19 cellular contexts compared by ENCODE assay signal in genomic region chr12:110203546-110203945, GRCh38.
DNase-seq lines count a peak whose midpoint lies in the region; ATAC-seq, FAIRE-seq and TF ChIP-seq lines count a peak whose summit lies in the region.
"Had no signal": no experiment of that assay in that cellular context is flagged by ENCODE, and none has a peak within 500 bp of the region (broad histone marks: within the 10 kb centered on the region; RNA-seq: fewer than 3 reads in every experiment).

No MANE protein-coding gene starts in this region.

- H3K9ac ChIP-seq in neural progenitor cell, result no peak overlapping the region

- WGBS in transverse colon (ENCODE audit: low coverage in 1 of 2), 2 donors, result 93 to 100% methylated on average over 2 of the region's 2 CpGs

- no peaks in the 10 kb centered on the region for H3K79me2 ChIP-seq in neural progenitor cell (ENCODE audit: low read depth)

- FAIRE-seq in frontal cortex (lab: Jason Lieb, UNC), result peak; percentile 45

- intact Hi-C loops in transverse colon (cut with DNase I; ENCODE audit: low total_unique reads), result no loop called here

- CTCF ChIA-PET in activated CD4-positive, alpha-beta T cell treated with anti-CD3 and anti-CD28 coated beads, Interleukin-2, amount 10 ng/mL, durations not matched to agents 7 days and 5 days (lab: Charles Lee), result no interaction called here

- no peaks in the 10 kb centered on the region for H4K20me1 ChIP-seq in neural progenitor cell (ENCODE audit: low read depth)

- no peaks in the 10 kb centered on the region for H3K27me3 ChIP-seq in neural progenitor cell
- no peaks in the 10 kb centered on the region for H3K27me3 ChIP-seq in transverse colon
- H3K27me3 ChIP-seq: MG63 had no signal

- H3K36me3 ChIP-seq in neural progenitor cell (peaks cover 7% of the 10 kb centered on the region), transverse colon (peaks cover 0 to 10% (median 0%) of the 10 kb centered on the region in 4 donors)

- DNase-seq in activated CD4-positive, alpha-beta T cell treated with anti-CD3 and anti-CD28 coated beads, Interleukin-2, amount 10 ng/mL, durations not matched to agents 7 days and 5 days, result no peak
- DNase-seq in activated CD4-positive, alpha-beta T cell treated with anti-CD3 and anti-CD28 coated beads, Interleukin-2, amount 50 U/mL, for 1 hour, result no peak
- DNase-seq in frontal cortex (ENCODE audit: low spot score in 2 of 2) (no peak), neural progenitor cell (ENCODE audit: low spot score) (no peak), transverse colon (no peak), germinal center (ENCODE audit: low spot score) (no peak), SHP77 treated with DMSO at 0.1 percent for 48 hours (lab: John Stamatoyannopoulos, UW) (no peak)
- DNase-seq: 8988T; CD4-positive, alpha-beta memory T cell; DMS79; H9; MG63; NCI-H1092; NCI-H2081 treated with DMSO at 0.1 percent for 48 hours; NCI-H510A treated with DMSO at 0.1 percent for 48 hours; NCI-H82; PC-3 had no signal

- H3K4me3 ChIP-seq in neural progenitor cell (no peak overlapping the region), transverse colon (no peak overlapping the region)
- H3K4me3 ChIP-seq: MG63 had no signal

- no peak overlapping the region for H3K4me3 Mint-ChIP-seq in activated CD4-positive, alpha-beta T cell treated with anti-CD3 and anti-CD28 coated beads, Interleukin-2, amount 10 ng/mL, durations not matched to agents 7 days and 5 days
- no peak overlapping the region for H3K4me3 Mint-ChIP-seq in neural progenitor cell
- H3K4me3 Mint-ChIP-seq: CD4-positive, alpha-beta memory T cell; H9 had no signal

- H3K9me3 ChIP-seq in neural progenitor cell (ENCODE audit: low read depth) (no peaks in the 10 kb centered on the region), transverse colon (no peaks in the 10 kb centered on the region)
- H3K9me3 ChIP-seq: MG63 had no signal

- no peak for TF ChIP-seq EP300 in transverse colon (IDR thresholded peaks at IDR 0.05; ENCODE audit: low read depth)

- H3K27ac ChIP-seq in neural progenitor cell, result no peak overlapping the region
- H3K27ac ChIP-seq in transverse colon, result no peak overlapping the region
- H3K27ac ChIP-seq: RWPE1 had no signal

- TF ChIP-seq CTCF in neural progenitor cell (IDR thresholded peaks at IDR 0.05) (no peak), transverse colon (IDR thresholded peaks at IDR 0.05) (no peak)

- no peak for TF ChIP-seq POLR2A in transverse colon (IDR thresholded peaks at IDR 0.05)

- peak overlapping the region; percentile 2 for H3K27ac Mint-ChIP-seq in activated CD4-positive, alpha-beta T cell treated with anti-CD3 and anti-CD28 coated beads, Interleukin-2, amount 10 ng/mL, durations not matched to agents 7 days and 5 days
- peak overlapping the region; percentile 39 for H3K27ac Mint-ChIP-seq in neural progenitor cell
- H3K27ac Mint-ChIP-seq: CD4-positive, alpha-beta memory T cell; H9 had no signal

- no peak overlapping the region for H2AFZ ChIP-seq in neural progenitor cell (replicated peaks)

- in situ Hi-C loops in transverse colon (cut with MboI; ENCODE audit: low pct_ligation_motif_present in 1 of 4, low pct_unique_long_range_greater_than_20kb in 1 of 4, low sequenced_read_pairs in 3 of 4), result no loop called here

- no peaks in the 10 kb centered on the region for H3F3A ChIP-seq in neural progenitor cell (ENCODE audit: low read depth)

- H3K4me1 Mint-ChIP-seq in activated CD4-positive, alpha-beta T cell treated with anti-CD3 and anti-CD28 coated beads, Interleukin-2, amount 10 ng/mL, durations not matched to agents 7 days and 5 days, result peaks cover 11% of the 10 kb centered on the region
- peaks cover 13% of the 10 kb centered on the region for H3K4me1 Mint-ChIP-seq in neural progenitor cell

- POLR2A ChIA-PET in activated CD4-positive, alpha-beta T cell treated with anti-CD3 and anti-CD28 coated beads, Interleukin-2, amount 10 ng/mL, durations not matched to agents 7 days and 5 days (lab: Charles Lee), result interaction anchor here (0.6 kb wide), 1 partner anchor 796 kb away, joined by 3 read pairs; no protein-coding TSS in a partner anchor

- no peak for ATAC-seq in GM18868 (IDR thresholded peaks at IDR 0.05; ENCODE audit: unreplicated experiment)
- ATAC-seq: PC-3 had no signal

- no peaks in the 10 kb centered on the region for H3K4me1 ChIP-seq in neural progenitor cell
- H3K4me1 ChIP-seq in transverse colon, result no peaks in the 10 kb centered on the region

- H3K36me3 Mint-ChIP-seq in activated CD4-positive, alpha-beta T cell treated with anti-CD3 and anti-CD28 coated beads, Interleukin-2, amount 10 ng/mL, durations not matched to agents 7 days and 5 days (ENCODE audit: low read depth), result no peaks in the 10 kb centered on the region
- H3K36me3 Mint-ChIP-seq in neural progenitor cell, result peaks cover 21% of the 10 kb centered on the region

- H3K4me2 ChIP-seq in neural progenitor cell, result no peak overlapping the region

- H3K27me3 Mint-ChIP-seq in activated CD4-positive, alpha-beta T cell treated with anti-CD3 and anti-CD28 coated beads, Interleukin-2, amount 10 ng/mL, durations not matched to agents 7 days and 5 days, result no peaks in the 10 kb centered on the region
- H3K27me3 Mint-ChIP-seq in neural progenitor cell (ENCODE audit: insufficient read depth, low read depth), result no peaks in the 10 kb centered on the region
- H3K27me3 Mint-ChIP-seq: CD4-positive, alpha-beta memory T cell had no signal

- H3K9me3 Mint-ChIP-seq in activated CD4-positive, alpha-beta T cell treated with anti-CD3 and anti-CD28 coated beads, Interleukin-2, amount 10 ng/mL, durations not matched to agents 7 days and 5 days, result no peaks in the 10 kb centered on the region
- no peaks in the 10 kb centered on the region for H3K9me3 Mint-ChIP-seq in neural progenitor cell
- H3K9me3 Mint-ChIP-seq: CD4-positive, alpha-beta memory T cell; H9 had no signal
